ENCODE assay signal across 33 cellular contexts in the genomic region with DNA sequence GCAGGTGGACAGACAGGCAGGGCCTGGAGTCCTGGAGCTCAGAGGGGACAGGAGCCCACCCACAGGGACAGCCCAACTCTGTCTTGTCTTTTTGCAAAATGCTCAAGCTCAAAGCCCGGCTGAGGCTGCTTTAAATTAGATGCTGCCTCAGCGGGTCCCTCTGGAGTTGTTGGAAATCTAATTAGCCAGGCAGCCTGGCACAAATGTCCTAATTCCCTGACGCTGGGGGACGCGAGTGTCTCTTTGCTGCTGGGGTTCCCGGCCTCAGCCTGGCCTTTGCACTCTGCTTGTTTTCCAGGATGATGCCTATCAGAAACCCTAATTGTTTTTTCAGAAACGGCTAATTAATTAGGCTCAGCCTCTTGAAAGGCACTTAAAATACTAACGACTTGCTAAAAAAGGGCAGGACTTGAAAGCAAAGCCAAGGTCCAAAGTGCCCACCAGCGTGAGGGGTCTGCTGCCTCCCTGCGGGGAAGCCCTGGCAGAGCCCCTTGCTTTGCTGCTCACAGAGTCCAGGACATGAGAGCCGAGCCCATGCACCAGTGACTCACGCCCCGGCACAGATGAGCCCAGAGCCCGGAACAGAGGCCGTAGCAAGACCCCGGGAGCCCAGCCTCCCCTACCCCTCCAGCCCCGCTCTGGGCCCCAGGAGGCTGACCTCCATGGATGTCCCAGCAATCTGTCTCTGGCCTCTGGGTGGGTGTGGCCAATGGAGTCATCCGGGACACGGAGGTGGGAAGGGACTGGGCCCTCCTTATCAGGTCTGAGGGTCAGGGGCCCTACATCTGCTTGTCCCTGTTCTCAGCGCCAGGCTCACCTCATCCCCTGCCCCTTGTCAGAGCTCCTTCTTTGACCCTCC. TPM values are rescaled to one million over a fixed set of nuclear protein-coding genes. Genes with fewer than 3 reads are reported as not detected.
DNase-seq lines count a peak whose midpoint lies in the region; ATAC-seq and TF ChIP-seq lines count a peak whose summit lies in the region.
"Had no signal": no experiment of that assay in that cellular context is flagged by ENCODE, and none has a peak within 500 bp of the region (broad histone marks: within the 10 kb centered on the region; RNA-seq: fewer than 3 reads in every experiment).

No MANE protein-coding gene starts in this region.

- H2AFZ ChIP-seq in neuronal stem cell (ENCODE audit: low read length) = no peak overlapping the region

- H3K4me3 Mint-ChIP-seq in natural killer cell treated with Interleukin-12 subunit alpha and Interleukin-12 subunit beta and Interleukin-15 and Interleukin-18, amount 100 ng/mL, for 72 hours = no peak overlapping the region
- no peak overlapping the region for H3K4me3 Mint-ChIP-seq in natural killer cell
- H3K4me3 Mint-ChIP-seq: activated T-cell treated with anti-CD3 and anti-CD28 coated beads, Interleukin-2, amount 50 U/mL, for 72 hours; nephron progenitor cell; T-helper 2 cell treated with Interferon-gamma antibody and Interleukin-4, amounts not matched to agents 5 μg/mL and 100 μg/mL, for 36 hours had no signal

- ATAC-seq in natural killer cell treated with Interleukin-12 subunit alpha and Interleukin-12 subunit beta and Interleukin-15 and Interleukin-18, amount 100 ng/mL, for 72 hours = peak in 1 of 2 donors; percentile 12
- ATAC-seq in natural killer cell (no peak), left cardiac atrium (no peak), GM19467 (IDR thresholded peaks at IDR 0.05; ENCODE audit: unreplicated experiment) (no peak), HG03565 (IDR thresholded peaks at IDR 0.05; ENCODE audit: unreplicated experiment) (no peak)
- ATAC-seq: activated T-cell treated with anti-CD3 and anti-CD28 coated beads, Interleukin-2, amount 50 U/mL, for 72 hours; foreskin keratinocyte; heart left ventricle; PC-3 had no signal

- H2BK15ac ChIP-seq in neuronal stem cell (ENCODE audit: low read length) = no peak overlapping the region

- H3K18ac ChIP-seq in neuronal stem cell (ENCODE audit: low read length) = peak overlapping the region; percentile 74

- H4K8ac ChIP-seq in neuronal stem cell (ENCODE audit: low read depth, low read length) = no peak overlapping the region

- H3K4me1 Mint-ChIP-seq in natural killer cell treated with Interleukin-12 subunit alpha and Interleukin-12 subunit beta and Interleukin-15 and Interleukin-18, amount 100 ng/mL, for 72 hours (ENCODE audit: low read depth in 2 of 2) = no peaks in the 10 kb centered on the region
- no peaks in the 10 kb centered on the region for H3K4me1 Mint-ChIP-seq in natural killer cell

- intact Hi-C loops in natural killer cell (cut with micrococcal nuclease) (no loop called here), left cardiac atrium (cut with DNase I) (no loop called here)

- H3K36me3 Mint-ChIP-seq in natural killer cell treated with Interleukin-12 subunit alpha and Interleukin-12 subunit beta and Interleukin-15 and Interleukin-18, amount 100 ng/mL, for 72 hours = no peaks in the 10 kb centered on the region
- no peaks in the 10 kb centered on the region for H3K36me3 Mint-ChIP-seq in natural killer cell
- H3K36me3 Mint-ChIP-seq: brain had no signal

- no peak overlapping the region for H4K91ac ChIP-seq in neuronal stem cell (ENCODE audit: low read depth, low read length, poor library complexity)

- TF ChIP-seq CTCF in natural killer cell (IDR thresholded peaks at IDR 0.05) = no peak

- peaks cover 7 to 11% of the 10 kb centered on the region in 2 donors for H3K27me3 Mint-ChIP-seq in natural killer cell treated with Interleukin-12 subunit alpha and Interleukin-12 subunit beta and Interleukin-15 and Interleukin-18, amount 100 ng/mL, for 72 hours
- H3K27me3 Mint-ChIP-seq in natural killer cell (ENCODE audit: low read depth in 2 of 2) = peaks cover 0 to 6% of the 10 kb centered on the region in 2 donors

- no peaks in the 10 kb centered on the region for H3K36me3 ChIP-seq in neuronal stem cell (replicated peaks in 1 of 2; ENCODE audit: control insufficient read depth in 2 of 2, insufficient read depth in 2 of 2, low read length in 2 of 2)
- H3K36me3 ChIP-seq: esophagus squamous epithelium, heart left ventricle, ovary, stomach, thyroid gland, vagina had no signal

- peaks cover 0 to 1% of the 10 kb centered on the region in 2 donors for H3K9me3 ChIP-seq in neuronal stem cell (replicated peaks in 1 of 2; ENCODE audit: control insufficient read depth in 2 of 2, insufficient read depth in 1 of 2, low read depth in 1 of 2, low read length in 2 of 2)
- H3K9me3 ChIP-seq: esophagus squamous epithelium, ovary, thyroid gland, vagina had no signal

- no peak overlapping the region for H3K27ac Mint-ChIP-seq in natural killer cell treated with Interleukin-12 subunit alpha and Interleukin-12 subunit beta and Interleukin-15 and Interleukin-18, amount 100 ng/mL, for 72 hours
- no peak overlapping the region for H3K27ac Mint-ChIP-seq in natural killer cell
- H3K27ac Mint-ChIP-seq: activated T-cell treated with anti-CD3 and anti-CD28 coated beads, Interleukin-2, amount 50 U/mL, for 72 hours; nephron progenitor cell; T-helper 2 cell treated with Interferon-gamma antibody and Interleukin-4, amounts not matched to agents 5 μg/mL and 100 μg/mL, for 36 hours had no signal

- H3K4me1 ChIP-seq in neuronal stem cell (ENCODE audit: control insufficient read depth in 2 of 2, insufficient read depth in 1 of 2, low read depth in 1 of 2, low read length in 2 of 2) = peaks cover 17 to 18% of the 10 kb centered on the region in 2 donors
- H3K4me1 ChIP-seq: foreskin keratinocyte had no signal

- no peak overlapping the region for H3K4ac ChIP-seq in neuronal stem cell (ENCODE audit: low read length)

- no peak overlapping the region for H3K4me3 ChIP-seq in neuronal stem cell (ENCODE audit: low read length in 2 of 2)
- H3K4me3 ChIP-seq: esophagus squamous epithelium, heart left ventricle, ovary, stomach, thyroid gland, vagina had no signal

- no peak overlapping the region for H3K14ac ChIP-seq in neuronal stem cell (ENCODE audit: low read length)

- no peak overlapping the region for H2BK120ac ChIP-seq in neuronal stem cell (ENCODE audit: low read depth, low read length)

- no peak overlapping the region for H2BK12ac ChIP-seq in neuronal stem cell (ENCODE audit: low read length)

- no peak overlapping the region for H3K4me2 ChIP-seq in neuronal stem cell (ENCODE audit: insufficient read depth, low read length, poor library complexity, severe bottlenecking)

- WGBS in neuronal stem cell (ENCODE audit: extremely low coverage in 2 of 2, insufficient read length in 2 of 2, insufficient replicate concordance in 1 of 2), 2 donors = no CpG with 5 or more reads among the region's 20 CpGs

- H3K9me3 Mint-ChIP-seq in natural killer cell treated with Interleukin-12 subunit alpha and Interleukin-12 subunit beta and Interleukin-15 and Interleukin-18, amount 100 ng/mL, for 72 hours = no peaks in the 10 kb centered on the region
- H3K9me3 Mint-ChIP-seq in natural killer cell = no peaks in the 10 kb centered on the region
- H3K9me3 Mint-ChIP-seq: activated T-cell treated with anti-CD3 and anti-CD28 coated beads, Interleukin-2, amount 50 U/mL, for 72 hours; T-helper 2 cell treated with Interferon-gamma antibody and Interleukin-4, amounts not matched to agents 5 μg/mL and 100 μg/mL, for 36 hours had no signal

- no peak overlapping the region for H3K27ac ChIP-seq in neuronal stem cell (replicated peaks; ENCODE audit: low read length)
- H3K27ac ChIP-seq: esophagus squamous epithelium, foreskin keratinocyte, heart left ventricle, ovary, stomach, thyroid gland, vagina had no signal

- DNase-seq in natural killer cell treated with Interleukin-12 subunit alpha and Interleukin-12 subunit beta and Interleukin-15 and Interleukin-18, amount 100 ng/mL, for 72 hours (ENCODE audit: low spot score) = peak; percentile 25
- DNase-seq in natural killer cell (no peak), left cardiac atrium (peak; percentile 4), neuronal stem cell (ENCODE audit: low spot score) (no peak)
- no peak for DNase-seq in activated CD4-positive, alpha-beta T cell treated with anti-CD3 and anti-CD28 coated beads, Interleukin-2, amount 50 U/mL, for 1 hour
- DNase-seq: activated CD4-positive, alpha-beta T cell treated with anti-CD3 and anti-CD28 coated beads for 48 hours; activated naive CD4-positive, alpha-beta T cell; activated T-cell treated with anti-CD3 and anti-CD28 coated beads, Interleukin-2, amount 50 U/mL, for 72 hours; cerebellar nuclear complex; esophagus squamous epithelium; foreskin keratinocyte; HCEC 1CT; Kasumi-1; mammary epithelial cell; NCI-H2029; nephron progenitor cell; NK-92 treated with Interleukin-12 subunit alpha and Interleukin-12 subunit beta, amount 100 ng/mL, for 24 hours; PC-3; stimulated activated CD4-positive, alpha-beta T cell treated with anti-CD3 and anti-CD28 coated beads, Interleukin-12 subunit alpha, Interleukin-12 subunit beta, amount 100 ng/mL, for 4 hours; stimulated activated CD4-positive, alpha-beta T cell treated with anti-CD3 and anti-CD28 coated beads, Interleukin-2, amount 100 ng/mL, for 48 hours; stomach; thyroid gland had no signal

- H3K9ac ChIP-seq in neuronal stem cell (ENCODE audit: low read depth, low read length, poor library complexity) = peak overlapping the region; percentile 34

- peak overlapping the region; percentile 65 for H2AK5ac ChIP-seq in neuronal stem cell (ENCODE audit: low read depth, low read length)

- H2BK5ac ChIP-seq in neuronal stem cell (ENCODE audit: low read length) = peak overlapping the region; percentile 72

- H3K79me1 ChIP-seq in neuronal stem cell (ENCODE audit: low read depth, low read length) = no peaks in the 10 kb centered on the region

- H3K27me3 ChIP-seq in neuronal stem cell (ENCODE audit: control insufficient read depth in 3 of 3, insufficient read depth in 3 of 3, low read depth in 1 of 3, low read length in 3 of 3) = peaks cover 0 to 16% (median 0%) of the 10 kb centered on the region in 3 experiments
- H3K27me3 ChIP-seq: foreskin keratinocyte, ovary, thyroid gland, vagina had no signal

- H3K23ac ChIP-seq in neuronal stem cell (ENCODE audit: low read depth, low read length, poor library complexity) = no peak overlapping the region

RNA-seq across cellular contexts. Expression of a gene that starts 46.0 kb away (rescaled TPM):
- not detected for total RNA-seq in natural killer cell treated with Interleukin-12 subunit alpha and Interleukin-12 subunit beta and Interleukin-15 and Interleukin-18, amount 100 ng/mL, for 72 hours
- total RNA-seq in natural killer cell = not detected
- total RNA-seq in left cardiac atrium = not detected
- polyA plus RNA-seq in neuronal stem cell (2013, experiment 1 of 2) = not detected
- polyA plus RNA-seq in neuronal stem cell (2013, experiment 2 of 2) = not detected
- total RNA-seq: activated T-cell treated with anti-CD3 and anti-CD28 coated beads, Interleukin-2, amount 50 U/mL, for 72 hours; dermis microvascular lymphatic vessel endothelial cell; esophagus squamous epithelium; foreskin keratinocyte; G401; heart left ventricle; mammary epithelial cell; mucosa of gallbladder; ovary; PC-3; thyroid gland; vagina had no signal
- polyA plus RNA-seq: BJ, foreskin keratinocyte, heart left ventricle, mammary epithelial cell, ovary, stomach had no signal

Comparison
In these comparisons a context has a peak if more than half of its experiments do, and no peak if none do; other contexts are left out.
1. DNase-seq: peak in natural killer cell treated with Interleukin-12 subunit alpha and Interleukin-12 subunit beta and Interleukin-15 and Interleukin-18, amount 100 ng/mL, for 72 hours (single experiment) and left cardiac atrium (single experiment); none in natural killer cell (single experiment), neuronal stem cell (single experiment) and activated CD4-positive, alpha-beta T cell treated with anti-CD3 and anti-CD28 coated beads, Interleukin-2, amount 50 U/mL, for 1 hour (single experiment).